15 cellular contexts compared by ENCODE assay signal in the genomic region with DNA sequence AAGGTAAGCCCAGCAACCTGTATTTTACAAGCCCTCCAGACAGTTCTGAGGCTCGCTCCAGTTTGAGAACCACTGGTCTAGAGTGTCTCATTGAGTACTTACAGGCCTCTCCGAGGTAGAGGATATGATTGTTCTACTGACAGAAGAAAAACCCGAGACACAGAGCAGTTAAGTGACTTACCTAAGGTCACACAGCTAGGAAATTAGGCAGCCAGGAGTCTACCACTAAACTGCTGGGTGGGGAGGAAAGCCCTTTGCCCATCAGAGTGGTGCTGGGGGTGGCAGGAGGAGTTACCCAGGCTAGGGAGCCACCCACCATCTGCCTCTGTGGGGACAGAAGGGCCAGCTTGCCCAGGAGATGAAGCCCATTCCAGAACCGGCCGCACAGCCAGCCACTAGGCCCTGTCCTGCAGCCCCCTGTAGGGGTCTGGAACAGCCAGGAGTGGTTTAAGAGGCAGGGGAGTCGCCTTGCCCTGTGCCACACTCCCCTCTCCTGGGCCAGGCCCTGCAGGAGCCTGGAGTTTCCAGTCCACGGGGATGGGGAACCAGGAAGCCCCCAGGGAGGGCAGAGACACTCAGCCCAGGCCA. TPM values are rescaled to one million over a fixed set of nuclear protein-coding genes. Genes with fewer than 3 reads are reported as not detected.
A peak's percentile ranks its signal among the peaks of the same experiment; 100 is the strongest.
DNase-seq lines count a peak whose midpoint lies in the region; ATAC-seq, FAIRE-seq and TF ChIP-seq lines count a peak whose summit lies in the region.
"Had no signal": no experiment of that assay in that cellular context is flagged by ENCODE, and none has a peak within 500 bp of the region (broad histone marks: within the 10 kb centered on the region; RNA-seq: fewer than 3 reads in every experiment).

No MANE protein-coding gene starts in this region.

- H3K27ac ChIP-seq in kidney (ENCODE audit: low read depth in 2 of 2, low read length in 2 of 2): no peak overlapping the region
- H3K27ac ChIP-seq: transverse colon had no signal

- TF ChIP-seq CTCF in kidney (IDR thresholded peaks at IDR 0.05; ENCODE audit: borderline replicate concordance, extremely low read depth, insufficient read depth): no peak

- POLR2A ChIA-PET in activated CD4-positive, alpha-beta T cell treated with anti-CD3 and anti-CD28 coated beads, Interleukin-2, amount 10 ng/mL, durations not matched to agents 7 days and 5 days (lab: Charles Lee): no interaction called here

- no peak for DNase-seq in activated CD4-positive, alpha-beta T cell treated with anti-CD3 and anti-CD28 coated beads, Interleukin-2, amount 10 ng/mL, durations not matched to agents 7 days and 5 days
- no peak for DNase-seq in activated CD4-positive, alpha-beta T cell treated with anti-CD3 and anti-CD28 coated beads, Interleukin-2, amount 50 U/mL, for 1 hour
- DNase-seq in UCSD-AML1 (lab: John Stamatoyannopoulos, UW; ENCODE audit: unreplicated experiment) (peak; percentile 47), kidney (peak; percentile 65), ecto neural progenitor cell (ENCODE audit: low spot score) (no peak), left lobe of liver (ENCODE audit: low spot score) (no peak), COR-L47 (lab: John Stamatoyannopoulos, UW) (no peak)
- DNase-seq: DMS79, mammary epithelial cell, NCI-H2171 treated with DMSO at 0.1 percent for 48 hours, SW 1271 had no signal

- no peak overlapping the region for H3K4me3 ChIP-seq in kidney (ENCODE audit: low read length in 2 of 2)

- intact Hi-C loops in kidney (cut with DNase I): no loop called here

- H3K36me3 ChIP-seq in kidney (ENCODE audit: control insufficient read depth in 1 of 2, insufficient read depth in 2 of 2, low read length in 2 of 2): no peaks in the 10 kb centered on the region
- H3K36me3 ChIP-seq: transverse colon had no signal

- H3K36me3 Mint-ChIP-seq in activated CD4-positive, alpha-beta T cell treated with anti-CD3 and anti-CD28 coated beads, Interleukin-2, amount 10 ng/mL, durations not matched to agents 7 days and 5 days (ENCODE audit: low read depth): no peaks in the 10 kb centered on the region
- no peaks in the 10 kb centered on the region for H3K36me3 Mint-ChIP-seq in stimulated activated memory B cell treated with anti-CD40 and anti-IgM and Interleukin-4, amounts not matched to agents 10 μg/mL and 1 μg/mL and 100 μg/mL, for 72 hours

- no peak overlapping the region for H3K9ac ChIP-seq in kidney (ENCODE audit: low read length in 2 of 2)

- H3K4me1 ChIP-seq in kidney (ENCODE audit: control insufficient read depth in 1 of 2, insufficient read depth in 1 of 2, low read depth in 1 of 2, low read length in 2 of 2): no peaks in the 10 kb centered on the region
- H3K4me1 ChIP-seq: transverse colon had no signal

- no peak overlapping the region for H3K27ac Mint-ChIP-seq in activated CD4-positive, alpha-beta T cell treated with anti-CD3 and anti-CD28 coated beads, Interleukin-2, amount 10 ng/mL, durations not matched to agents 7 days and 5 days
- H3K27ac Mint-ChIP-seq in stimulated activated memory B cell treated with anti-CD40 and anti-IgM and Interleukin-4, amounts not matched to agents 10 μg/mL and 1 μg/mL and 100 μg/mL, for 72 hours: peak overlapping the region; percentile 76

- FAIRE-seq in kidney (lab: Jason Lieb, UNC): no peak

- ATAC-seq in stimulated activated memory B cell treated with anti-CD40 and anti-IgM and Interleukin-4, amounts not matched to agents 10 μg/mL and 1 μg/mL and 100 μg/mL, for 72 hours: no peak
- no peak for ATAC-seq in left lobe of liver

- no peaks in the 10 kb centered on the region for H3K9me3 ChIP-seq in kidney (ENCODE audit: control insufficient read depth in 1 of 2, low read length in 2 of 2)
- H3K9me3 ChIP-seq: transverse colon had no signal

- CTCF ChIA-PET in activated CD4-positive, alpha-beta T cell treated with anti-CD3 and anti-CD28 coated beads, Interleukin-2, amount 10 ng/mL, durations not matched to agents 7 days and 5 days (lab: Charles Lee): interaction anchor here (0.6 to 4.7 kb wide), 3 partner anchors 9 to 22 kb away, joined by 3 to 27 read pairs (median 3); partner anchors contain the start of gene FAM98C

- no peaks in the 10 kb centered on the region for H3K9me3 Mint-ChIP-seq in activated CD4-positive, alpha-beta T cell treated with anti-CD3 and anti-CD28 coated beads, Interleukin-2, amount 10 ng/mL, durations not matched to agents 7 days and 5 days
- H3K9me3 Mint-ChIP-seq in stimulated activated memory B cell treated with anti-CD40 and anti-IgM and Interleukin-4, amounts not matched to agents 10 μg/mL and 1 μg/mL and 100 μg/mL, for 72 hours: no peaks in the 10 kb centered on the region

- no peaks in the 10 kb centered on the region for H3K27me3 Mint-ChIP-seq in activated CD4-positive, alpha-beta T cell treated with anti-CD3 and anti-CD28 coated beads, Interleukin-2, amount 10 ng/mL, durations not matched to agents 7 days and 5 days
- peaks cover 9% of the 10 kb centered on the region for H3K27me3 Mint-ChIP-seq in stimulated activated memory B cell treated with anti-CD40 and anti-IgM and Interleukin-4, amounts not matched to agents 10 μg/mL and 1 μg/mL and 100 μg/mL, for 72 hours

- peak overlapping the region; percentile 17 for H3K4me3 Mint-ChIP-seq in activated CD4-positive, alpha-beta T cell treated with anti-CD3 and anti-CD28 coated beads, Interleukin-2, amount 10 ng/mL, durations not matched to agents 7 days and 5 days
- H3K4me3 Mint-ChIP-seq in stimulated activated memory B cell treated with anti-CD40 and anti-IgM and Interleukin-4, amounts not matched to agents 10 μg/mL and 1 μg/mL and 100 μg/mL, for 72 hours: no peak overlapping the region

- H3K4me1 Mint-ChIP-seq in activated CD4-positive, alpha-beta T cell treated with anti-CD3 and anti-CD28 coated beads, Interleukin-2, amount 10 ng/mL, durations not matched to agents 7 days and 5 days: peaks cover 32% of the 10 kb centered on the region
- H3K4me1 Mint-ChIP-seq in stimulated activated memory B cell treated with anti-CD40 and anti-IgM and Interleukin-4, amounts not matched to agents 10 μg/mL and 1 μg/mL and 100 μg/mL, for 72 hours: peaks cover 42% of the 10 kb centered on the region

RNA-seq across cellular contexts. Expression of gene RASGRP4, which starts 0.7 kb away (rescaled TPM):
- total RNA-seq in activated CD4-positive, alpha-beta T cell treated with anti-CD3 and anti-CD28 coated beads, Interleukin-2, amount 10 ng/mL, durations not matched to agents 7 days and 5 days: 1 to 10 TPM; 2.6 to 3.8 TPM
- total RNA-seq in kidney (3.6 TPM), left lobe of liver (1.0 TPM)
- polyA plus RNA-seq in kidney (ENCODE audit: insufficient read depth, low read depth, low replicate concordance): 0.80 TPM
- total RNA-seq: A673, mammary epithelial cell, pulmonary artery endothelial cell had no signal
- polyA plus RNA-seq: mammary epithelial cell had no signal

RNA-seq across cellular contexts. Expression of gene RYR1, which starts 8.2 kb away (rescaled TPM):
- total RNA-seq in activated CD4-positive, alpha-beta T cell treated with anti-CD3 and anti-CD28 coated beads, Interleukin-2, amount 10 ng/mL, durations not matched to agents 7 days and 5 days: 1 to 10 TPM in 1 of 2 experiments, under 1 TPM in 1; 0.79 to 1.0 TPM
- total RNA-seq in kidney (2.8 TPM), left lobe of liver (0.68 TPM)
- 0.69 TPM for polyA plus RNA-seq in kidney (ENCODE audit: insufficient read depth, low read depth, low replicate concordance)

RNA-seq across cellular contexts. Expression of gene FAM98C, which starts 22.4 kb away (rescaled TPM):
- 10 to 100 TPM; 27.5 to 37.2 TPM for total RNA-seq in activated CD4-positive, alpha-beta T cell treated with anti-CD3 and anti-CD28 coated beads, Interleukin-2, amount 10 ng/mL, durations not matched to agents 7 days and 5 days
- total RNA-seq in kidney (22.3 TPM), left lobe of liver (8.7 TPM)
- polyA plus RNA-seq in kidney (ENCODE audit: insufficient read depth, low read depth, low replicate concordance): 25.2 TPM

RNA-seq across cellular contexts. Expression of gene SPRED3, which starts 36.8 kb away (rescaled TPM):
- total RNA-seq in activated CD4-positive, alpha-beta T cell treated with anti-CD3 and anti-CD28 coated beads, Interleukin-2, amount 10 ng/mL, durations not matched to agents 7 days and 5 days: 1 to 10 TPM; 1.2 to 1.8 TPM
- 8.7 TPM for total RNA-seq in kidney
- 0.17 TPM for polyA plus RNA-seq in kidney (ENCODE audit: insufficient read depth, low read depth, low replicate concordance)
- 0.30 TPM for total RNA-seq in left lobe of liver

RNA-seq across cellular contexts. Expression of gene GGN, which starts 37.5 kb away (rescaled TPM):
- total RNA-seq in activated CD4-positive, alpha-beta T cell treated with anti-CD3 and anti-CD28 coated beads, Interleukin-2, amount 10 ng/mL, durations not matched to agents 7 days and 5 days: not detected
- 1.6 TPM for total RNA-seq in kidney
- polyA plus RNA-seq in kidney (ENCODE audit: insufficient read depth, low read depth, low replicate concordance): 0.92 TPM
- total RNA-seq in left lobe of liver: not detected
- total RNA-seq: transverse colon had no signal
- polyA plus RNA-seq: mammary epithelial cell had no signal

Comparison
In these comparisons a context has a peak if more than half of its experiments do, and no peak if none do; other contexts are left out.
1. DNase-seq: peak in UCSD-AML1 (single experiment) and kidney (single experiment); none in activated CD4-positive, alpha-beta T cell treated with anti-CD3 and anti-CD28 coated beads, Interleukin-2, amount 10 ng/mL, durations not matched to agents 7 days and 5 days (single experiment), activated CD4-positive, alpha-beta T cell treated with anti-CD3 and anti-CD28 coated beads, Interleukin-2, amount 50 U/mL, for 1 hour (single experiment), ecto neural progenitor cell (single experiment), left lobe of liver (single experiment) and COR-L47 (single experiment).